In genomic region chr9:93654351-93654961, GRCh38 we compare ENCODE assay signal across 21 cellular contexts.
DNase-seq lines count a peak whose midpoint lies in the region; ATAC-seq and TF ChIP-seq lines count a peak whose summit lies in the region.
"Had no signal": no experiment of that assay in that cellular context is flagged by ENCODE, and none has a peak within 500 bp of the region (broad histone marks: within the 10 kb centered on the region; RNA-seq: fewer than 3 reads in every experiment).

No MANE protein-coding gene starts in this region.

- no peak overlapping the region for H3K4me3 ChIP-seq in neuronal stem cell (ENCODE audit: low read length in 2 of 2)
- H3K4me3 ChIP-seq: esophagus muscularis mucosa, GM12878, hepatocyte, smooth muscle cell had no signal

- no peaks in the 10 kb centered on the region for H3K9me3 Mint-ChIP-seq in natural killer cell treated with Interleukin-12 subunit alpha and Interleukin-12 subunit beta and Interleukin-15 and Interleukin-18, amount 100 ng/mL, for 72 hours
- no peaks in the 10 kb centered on the region for H3K9me3 Mint-ChIP-seq in natural killer cell
- H3K9me3 Mint-ChIP-seq in glutamatergic neuron (ENCODE audit: unreplicated experiment) = peaks cover 5% of the 10 kb centered on the region
- no peaks in the 10 kb centered on the region for H3K9me3 Mint-ChIP-seq in type B pancreatic cell
- H3K9me3 Mint-ChIP-seq: brain; effector memory CD8-positive, alpha-beta T cell; immature natural killer cell; stimulated activated memory B cell treated with anti-CD40 and anti-IgM and Interleukin-4, amounts not matched to agents 10 μg/mL and 1 μg/mL and 100 μg/mL, for 72 hours had no signal

- peaks cover 0 to 2% of the 10 kb centered on the region in 2 donors for H3K4me1 ChIP-seq in neuronal stem cell (ENCODE audit: control insufficient read depth in 2 of 2, insufficient read depth in 1 of 2, low read depth in 1 of 2, low read length in 2 of 2)
- H3K4me1 ChIP-seq: esophagus muscularis mucosa had no signal

- no peak overlapping the region for H4K8ac ChIP-seq in neuronal stem cell (ENCODE audit: low read depth, low read length)

- H2BK12ac ChIP-seq in neuronal stem cell (ENCODE audit: low read length) = no peak overlapping the region

- H2BK120ac ChIP-seq in neuronal stem cell (ENCODE audit: low read depth, low read length) = no peak overlapping the region

- H4K91ac ChIP-seq in neuronal stem cell (ENCODE audit: low read depth, low read length, poor library complexity) = no peak overlapping the region

- no peak overlapping the region for H3K4ac ChIP-seq in neuronal stem cell (ENCODE audit: low read length)

- H3K36me3 Mint-ChIP-seq in natural killer cell treated with Interleukin-12 subunit alpha and Interleukin-12 subunit beta and Interleukin-15 and Interleukin-18, amount 100 ng/mL, for 72 hours = no peaks in the 10 kb centered on the region
- H3K36me3 Mint-ChIP-seq in natural killer cell = no peaks in the 10 kb centered on the region
- H3K36me3 Mint-ChIP-seq in glutamatergic neuron (ENCODE audit: unreplicated experiment) = peaks cover 8% of the 10 kb centered on the region
- H3K36me3 Mint-ChIP-seq in type B pancreatic cell = peaks cover 5% of the 10 kb centered on the region

- ATAC-seq in natural killer cell treated with Interleukin-12 subunit alpha and Interleukin-12 subunit beta and Interleukin-15 and Interleukin-18, amount 100 ng/mL, for 72 hours = no peak
- ATAC-seq in natural killer cell (no peak), HG03457 (IDR thresholded peaks at IDR 0.05; ENCODE audit: unreplicated experiment) (no peak)
- ATAC-seq: effector memory CD8-positive, alpha-beta T cell; GM12878; Panc1; stimulated activated memory B cell treated with anti-CD40 and anti-IgM and Interleukin-4, amounts not matched to agents 10 μg/mL and 1 μg/mL and 100 μg/mL, for 72 hours had no signal

- peak; percentile 46 for DNase-seq in natural killer cell treated with Interleukin-12 subunit alpha and Interleukin-12 subunit beta and Interleukin-15 and Interleukin-18, amount 100 ng/mL, for 72 hours (ENCODE audit: low spot score)
- DNase-seq in natural killer cell (no peak), glutamatergic neuron (peak; percentile 7), neuronal stem cell (ENCODE audit: low spot score) (no peak), NCI-H1436 (lab: John Stamatoyannopoulos, UW) (no peak), type B pancreatic cell (ENCODE audit: extremely low spot score, unreplicated experiment) (no peak)
- DNase-seq: activated T-cell treated with anti-CD3 and anti-CD28 coated beads, Interleukin-2, amount 50 U/mL, for 48 hours; effector memory CD8-positive, alpha-beta T cell; foreskin melanocyte; immature natural killer cell; NCI-H1694 treated with DMSO at 0.1 percent for 48 hours; NCI-H2171 treated with DMSO at 0.1 percent for 48 hours; NCI-H524 treated with DMSO at 0.1 percent for 48 hours had no signal

- no peak overlapping the region for H3K23ac ChIP-seq in neuronal stem cell (ENCODE audit: low read depth, low read length, poor library complexity)

- H3K27ac ChIP-seq in neuronal stem cell (replicated peaks; ENCODE audit: low read length) = no peak overlapping the region
- H3K27ac ChIP-seq: esophagus muscularis mucosa, hepatocyte had no signal

- no peaks in the 10 kb centered on the region for H3K27me3 Mint-ChIP-seq in natural killer cell treated with Interleukin-12 subunit alpha and Interleukin-12 subunit beta and Interleukin-15 and Interleukin-18, amount 100 ng/mL, for 72 hours
- H3K27me3 Mint-ChIP-seq in natural killer cell (ENCODE audit: low read depth in 2 of 2) (no peaks in the 10 kb centered on the region), glutamatergic neuron (ENCODE audit: unreplicated experiment) (no peaks in the 10 kb centered on the region), type B pancreatic cell (no peaks in the 10 kb centered on the region)
- H3K27me3 Mint-ChIP-seq: brain; effector memory CD8-positive, alpha-beta T cell; stimulated activated memory B cell treated with anti-CD40 and anti-IgM and Interleukin-4, amounts not matched to agents 10 μg/mL and 1 μg/mL and 100 μg/mL, for 72 hours had no signal

- H3K79me1 ChIP-seq in neuronal stem cell (ENCODE audit: low read depth, low read length) = peaks cover 2% of the 10 kb centered on the region

- H3K9ac ChIP-seq in neuronal stem cell (ENCODE audit: low read depth, low read length, poor library complexity) = no peak overlapping the region

- peak overlapping the region; percentile 18 for H3K18ac ChIP-seq in neuronal stem cell (ENCODE audit: low read length)

- peaks cover 0 to 4% of the 10 kb centered on the region in 2 donors for H3K9me3 ChIP-seq in neuronal stem cell (replicated peaks in 1 of 2; ENCODE audit: control insufficient read depth in 2 of 2, insufficient read depth in 1 of 2, low read depth in 1 of 2, low read length in 2 of 2)
- H3K9me3 ChIP-seq: esophagus muscularis mucosa had no signal

- peaks cover 0 to 6% of the 10 kb centered on the region in 2 donors for H3K4me1 Mint-ChIP-seq in natural killer cell treated with Interleukin-12 subunit alpha and Interleukin-12 subunit beta and Interleukin-15 and Interleukin-18, amount 100 ng/mL, for 72 hours (ENCODE audit: low read depth in 2 of 2)
- H3K4me1 Mint-ChIP-seq in natural killer cell = peaks cover 0 to 7% of the 10 kb centered on the region in 2 donors
- no peaks in the 10 kb centered on the region for H3K4me1 Mint-ChIP-seq in glutamatergic neuron (ENCODE audit: low read depth, unreplicated experiment)
- no peaks in the 10 kb centered on the region for H3K4me1 Mint-ChIP-seq in type B pancreatic cell (ENCODE audit: unreplicated experiment)
- H3K4me1 Mint-ChIP-seq: brain; immature natural killer cell; stimulated activated memory B cell treated with anti-CD40 and anti-IgM and Interleukin-4, amounts not matched to agents 10 μg/mL and 1 μg/mL and 100 μg/mL, for 72 hours had no signal

- H2AFZ ChIP-seq in neuronal stem cell (ENCODE audit: low read length) = no peak overlapping the region
- H2AFZ ChIP-seq: hepatocyte had no signal

- intact Hi-C loops in natural killer cell (cut with micrococcal nuclease) = no loop called here

- H2BK5ac ChIP-seq in neuronal stem cell (ENCODE audit: low read length) = no peak overlapping the region

- no peak overlapping the region for H3K27ac Mint-ChIP-seq in natural killer cell treated with Interleukin-12 subunit alpha and Interleukin-12 subunit beta and Interleukin-15 and Interleukin-18, amount 100 ng/mL, for 72 hours
- H3K27ac Mint-ChIP-seq in natural killer cell = no peak overlapping the region
- H3K27ac Mint-ChIP-seq in glutamatergic neuron (ENCODE audit: unreplicated experiment) = no peak overlapping the region
- H3K27ac Mint-ChIP-seq in type B pancreatic cell = no peak overlapping the region
- H3K27ac Mint-ChIP-seq: brain; effector memory CD8-positive, alpha-beta T cell; immature natural killer cell; stimulated activated memory B cell treated with anti-CD40 and anti-IgM and Interleukin-4, amounts not matched to agents 10 μg/mL and 1 μg/mL and 100 μg/mL, for 72 hours had no signal

- peaks cover 24 to 93% of the 10 kb centered on the region in 2 donors for H3K36me3 ChIP-seq in neuronal stem cell (replicated peaks in 1 of 2; ENCODE audit: control insufficient read depth in 2 of 2, insufficient read depth in 2 of 2, low read length in 2 of 2)

- no peak overlapping the region for H3K4me3 Mint-ChIP-seq in natural killer cell treated with Interleukin-12 subunit alpha and Interleukin-12 subunit beta and Interleukin-15 and Interleukin-18, amount 100 ng/mL, for 72 hours
- H3K4me3 Mint-ChIP-seq in natural killer cell (no peak overlapping the region), glutamatergic neuron (ENCODE audit: unreplicated experiment) (no peak overlapping the region), type B pancreatic cell (no peak overlapping the region)
- H3K4me3 Mint-ChIP-seq: brain; effector memory CD8-positive, alpha-beta T cell; immature natural killer cell; stimulated activated memory B cell treated with anti-CD40 and anti-IgM and Interleukin-4, amounts not matched to agents 10 μg/mL and 1 μg/mL and 100 μg/mL, for 72 hours had no signal

- no peak overlapping the region for H3K4me2 ChIP-seq in neuronal stem cell (ENCODE audit: insufficient read depth, low read length, poor library complexity, severe bottlenecking)
- H3K4me2 ChIP-seq: hepatocyte, smooth muscle cell had no signal

- no CpG with 5 or more reads among the region's 21 CpGs for WGBS in neuronal stem cell (ENCODE audit: extremely low coverage in 2 of 2, insufficient read length in 2 of 2, insufficient replicate concordance in 1 of 2), 2 donors

- H2BK15ac ChIP-seq in neuronal stem cell (ENCODE audit: low read length) = no peak overlapping the region

- no peak overlapping the region for H3K14ac ChIP-seq in neuronal stem cell (ENCODE audit: low read length)

- no peaks in the 10 kb centered on the region for H3K27me3 ChIP-seq in neuronal stem cell (ENCODE audit: control insufficient read depth in 3 of 3, insufficient read depth in 3 of 3, low read depth in 1 of 3, low read length in 3 of 3)
- H3K27me3 ChIP-seq: esophagus muscularis mucosa, hepatocyte had no signal

- H2AK5ac ChIP-seq in neuronal stem cell (ENCODE audit: low read depth, low read length) = no peak overlapping the region

- TF ChIP-seq CTCF in natural killer cell (IDR thresholded peaks at IDR 0.05) (no peak), glutamatergic neuron (IDR thresholded peaks at IDR 0.05; ENCODE audit: partially characterized antibody, unreplicated experiment) (no peak), type B pancreatic cell (conservative IDR thresholded peaks at IDR 0.05) (no peak)

Comparison
In these comparisons a context has a peak if more than half of its experiments do, and no peak if none do; other contexts are left out.
1. DNase-seq: peak in natural killer cell treated with Interleukin-12 subunit alpha and Interleukin-12 subunit beta and Interleukin-15 and Interleukin-18, amount 100 ng/mL, for 72 hours (single experiment) and glutamatergic neuron (single experiment); none in natural killer cell (single experiment), neuronal stem cell (single experiment), NCI-H1436 (single experiment) and type B pancreatic cell (single experiment).